1 cellular context compared by ENCODE assay signal in the genomic region with DNA sequence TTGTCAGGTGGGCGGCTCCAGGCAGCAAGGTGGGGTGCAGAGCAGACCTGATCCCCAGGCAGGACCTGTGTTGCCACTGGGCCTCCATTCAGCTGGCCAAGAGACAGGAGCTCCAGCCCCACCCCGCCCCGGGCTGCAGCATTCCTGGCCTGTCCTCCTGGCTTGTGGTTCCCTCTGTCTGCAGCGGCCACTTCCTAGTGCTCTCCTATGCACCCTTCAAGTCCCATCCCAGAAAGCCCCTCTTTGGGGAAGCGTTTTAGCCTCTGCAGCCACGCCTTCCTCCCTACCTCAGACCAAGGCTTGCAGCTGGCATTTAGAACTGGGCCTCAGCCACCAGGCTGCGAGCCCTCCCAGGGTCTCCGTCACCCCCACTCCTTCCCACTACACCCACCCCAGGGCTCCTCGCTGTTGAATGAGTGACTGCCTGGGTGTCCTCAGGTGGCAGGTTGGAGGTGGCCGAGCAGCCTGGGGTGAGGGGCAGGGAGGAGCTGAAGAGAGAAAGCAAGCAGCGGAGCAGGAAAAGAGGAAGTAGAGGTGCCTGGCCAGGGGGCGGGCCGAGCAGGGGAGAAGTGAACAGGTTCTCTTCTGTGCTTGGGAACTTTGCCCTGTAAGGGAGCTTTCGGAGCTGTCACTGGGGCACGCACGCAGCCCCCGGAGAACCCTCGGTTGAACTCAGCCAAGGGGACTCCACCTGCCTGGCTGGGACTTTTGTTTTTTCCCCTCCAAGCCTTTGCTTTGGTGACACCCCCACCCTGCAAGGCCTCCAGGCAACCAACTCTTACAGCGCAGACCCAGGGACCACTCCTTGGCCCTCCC.
A peak's percentile ranks its signal among the peaks of the same experiment; 100 is the strongest.
TF ChIP-seq lines count a peak whose summit lies in the region.

No MANE protein-coding gene starts in this region.

TF ChIP-seq in HepG2, 621 proteins besides CTCF, POLR2A, EP300 and RAD21 (continued from another document and continues in another):
- TF ChIP-seq PREB (CRISPR knock-in tag; IDR thresholded peaks at IDR 0.05) (no peak), GABPA (IDR thresholded peaks at IDR 0.05; ENCODE audit: low read depth, low read length) (no peak), GABPA (CRISPR knock-in tag; IDR thresholded peaks at IDR 0.05; ENCODE audit: low read depth) (peak; percentile 61), PHF5A (CRISPR knock-in tag; IDR thresholded peaks at IDR 0.05; ENCODE audit: low read depth, unreplicated experiment) (no peak), ZNF792 (CRISPR knock-in tag; IDR thresholded peaks at IDR 0.05) (peak; percentile 74; the same call in 1 of the 2 replicates), HDAC6 (IDR thresholded peaks at IDR 0.05; ENCODE audit: low read depth, low read length) (no peak), ZNF232 (CRISPR knock-in tag; IDR thresholded peaks at IDR 0.05; ENCODE audit: borderline replicate concordance) (peak; percentile 29; the same call in 1 of the 2 replicates), ZNF891 (CRISPR knock-in tag; IDR thresholded peaks at IDR 0.05) (no peak), E2F5 (CRISPR knock-in tag; conservative IDR thresholded peaks at IDR 0.05) (no peak), ZNF574 (CRISPR knock-in tag; IDR thresholded peaks at IDR 0.05) (0 out of 2 replicates have a peak, but pooled peaks have one; percentile 39), ZNF3 (CRISPR knock-in tag; IDR thresholded peaks at IDR 0.05) (no peak), ZNF33B (CRISPR knock-in tag; IDR thresholded peaks at IDR 0.05) (no peak), FOXM1 (CRISPR knock-in tag; IDR thresholded peaks at IDR 0.05) (no peak), HMGXB4 (CRISPR knock-in tag; IDR thresholded peaks at IDR 0.05; ENCODE audit: borderline replicate concordance in 1 of 2, low read depth in 1 of 2) (peak; percentile 19 to 32; a peak in 1 of 4 replicates), ZNF550 (CRISPR knock-in tag; IDR thresholded peaks at IDR 0.05; ENCODE audit: borderline replicate concordance) (no peak), ZNF713 (CRISPR knock-in tag; IDR thresholded peaks at IDR 0.05) (no peak), HDAC2 (CRISPR knock-in tag; IDR thresholded peaks at IDR 0.05) (peak; percentile 60), ZNF124 (CRISPR knock-in tag; IDR thresholded peaks at IDR 0.05) (peak; percentile 61; the same call in 1 of the 2 replicates), ZNF17 (CRISPR knock-in tag; IDR thresholded peaks at IDR 0.05) (no peak), PAX8 (CRISPR knock-in tag; IDR thresholded peaks at IDR 0.05; ENCODE audit: borderline replicate concordance) (no peak), KDM5B (CRISPR knock-in tag; IDR thresholded peaks at IDR 0.05; ENCODE audit: borderline replicate concordance) (peak; percentile 44; the same call in 1 of the 2 replicates), SIX4 (CRISPR knock-in tag; IDR thresholded peaks at IDR 0.05) (no peak), ZKSCAN5 (CRISPR knock-in tag; IDR thresholded peaks at IDR 0.05) (no peak), RFXANK (CRISPR knock-in tag; IDR thresholded peaks at IDR 0.05) (no peak), ZNF660 (CRISPR knock-in tag; IDR thresholded peaks at IDR 0.05; ENCODE audit: borderline replicate concordance, low read depth) (no peak), MBD4 (IDR thresholded peaks at IDR 0.05; ENCODE audit: borderline replicate concordance, low read length) (no peak), ZNF564 (CRISPR knock-in tag; IDR thresholded peaks at IDR 0.05) (no peak), RXRB (CRISPR knock-in tag; IDR thresholded peaks at IDR 0.05; ENCODE audit: borderline replicate concordance) (peak; percentile 36), SAFB2 (CRISPR knock-in tag; IDR thresholded peaks at IDR 0.05; ENCODE audit: borderline replicate concordance, low read depth) (no peak), ZNF10 (CRISPR knock-in tag; IDR thresholded peaks at IDR 0.05; ENCODE audit: borderline replicate concordance, low read depth) (no peak), ZNF253 (CRISPR knock-in tag; IDR thresholded peaks at IDR 0.05; ENCODE audit: borderline replicate concordance) (no peak), ZC3H4 (CRISPR knock-in tag; IDR thresholded peaks at IDR 0.05; ENCODE audit: borderline replicate concordance) (no peak), ARID2 (CRISPR knock-in tag; IDR thresholded peaks at IDR 0.05; ENCODE audit: borderline replicate concordance) (no peak), KLF13 (CRISPR knock-in tag; IDR thresholded peaks at IDR 0.05) (no peak), PBX2 (CRISPR knock-in tag; IDR thresholded peaks at IDR 0.05) (no peak), ZNF841 (CRISPR knock-in tag; IDR thresholded peaks at IDR 0.05; ENCODE audit: borderline replicate concordance) (no peak), ZMYM4 (CRISPR knock-in tag; IDR thresholded peaks at IDR 0.05) (peak; percentile 24; the same call in 1 of the 2 replicates), ZNF773 (CRISPR knock-in tag; IDR thresholded peaks at IDR 0.05; ENCODE audit: borderline replicate concordance) (no peak), STAG1 (CRISPR knock-in tag; IDR thresholded peaks at IDR 0.05) (no peak), ZEB1 (IDR thresholded peaks at IDR 0.05; ENCODE audit: insufficient replicate concordance, low read depth) (no peak), MBNL3 (CRISPR knock-in tag; conservative IDR thresholded peaks at IDR 0.05) (no peak), PPARG (CRISPR knock-in tag; conservative IDR thresholded peaks at IDR 0.05) (0 out of 2 replicates have a peak, but pooled peaks have one; percentile 12), U2AF1 (optimal IDR thresholded peaks at IDR 0.05; ENCODE audit: low read depth, low read length) (no peak), FOXO1 (CRISPR knock-in tag; IDR thresholded peaks at IDR 0.05) (no peak; the same call in 1 of the 2 replicates), KDM5A (IDR thresholded peaks at IDR 0.05; ENCODE audit: borderline replicate concordance, low read length) (no peak), MTF1 (CRISPR knock-in tag; IDR thresholded peaks at IDR 0.05) (no peak)
- TF ChIP-seq, protein P1, sequence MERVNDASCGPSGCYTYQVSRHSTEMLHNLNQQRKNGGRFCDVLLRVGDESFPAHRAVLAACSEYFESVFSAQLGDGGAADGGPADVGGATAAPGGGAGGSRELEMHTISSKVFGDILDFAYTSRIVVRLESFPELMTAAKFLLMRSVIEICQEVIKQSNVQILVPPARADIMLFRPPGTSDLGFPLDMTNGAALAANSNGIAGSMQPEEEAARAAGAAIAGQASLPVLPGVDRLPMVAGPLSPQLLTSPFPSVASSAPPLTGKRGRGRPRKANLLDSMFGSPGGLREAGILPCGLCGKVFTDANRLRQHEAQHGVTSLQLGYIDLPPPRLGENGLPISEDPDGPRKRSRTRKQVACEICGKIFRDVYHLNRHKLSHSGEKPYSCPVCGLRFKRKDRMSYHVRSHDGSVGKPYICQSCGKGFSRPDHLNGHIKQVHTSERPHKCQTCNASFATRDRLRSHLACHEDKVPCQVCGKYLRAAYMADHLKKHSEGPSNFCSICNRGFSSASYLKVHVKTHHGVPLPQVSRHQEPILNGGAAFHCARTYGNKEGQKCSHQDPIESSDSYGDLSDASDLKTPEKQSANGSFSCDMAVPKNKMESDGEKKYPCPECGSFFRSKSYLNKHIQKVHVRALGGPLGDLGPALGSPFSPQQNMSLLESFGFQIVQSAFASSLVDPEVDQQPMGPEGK (CRISPR knock-in tag; IDR thresholded peaks at IDR 0.05), result peak; percentile 57
- TF ChIP-seq, protein P2, sequence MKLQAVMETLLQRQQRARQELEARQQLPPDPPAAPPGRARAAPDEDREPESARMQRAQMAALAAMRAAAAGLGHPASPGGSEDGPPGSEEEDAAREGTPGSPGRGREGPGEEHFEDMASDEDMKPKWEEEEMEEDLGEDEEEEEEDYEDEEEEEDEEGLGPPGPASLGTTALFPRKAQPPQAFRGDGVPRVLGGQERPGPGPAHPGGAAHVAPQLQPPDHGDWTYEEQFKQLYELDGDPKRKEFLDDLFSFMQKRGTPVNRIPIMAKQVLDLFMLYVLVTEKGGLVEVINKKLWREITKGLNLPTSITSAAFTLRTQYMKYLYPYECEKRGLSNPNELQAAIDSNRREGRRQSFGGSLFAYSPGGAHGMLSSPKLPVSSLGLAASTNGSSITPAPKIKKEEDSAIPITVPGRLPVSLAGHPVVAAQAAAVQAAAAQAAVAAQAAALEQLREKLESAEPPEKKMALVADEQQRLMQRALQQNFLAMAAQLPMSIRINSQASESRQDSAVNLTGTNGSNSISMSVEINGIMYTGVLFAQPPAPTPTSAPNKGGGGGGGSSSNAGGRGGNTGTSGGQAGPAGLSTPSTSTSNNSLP (IDR thresholded peaks at IDR 0.05; ENCODE audit: low read depth, low read length), result no peak
- TF ChIP-seq, protein P3, sequence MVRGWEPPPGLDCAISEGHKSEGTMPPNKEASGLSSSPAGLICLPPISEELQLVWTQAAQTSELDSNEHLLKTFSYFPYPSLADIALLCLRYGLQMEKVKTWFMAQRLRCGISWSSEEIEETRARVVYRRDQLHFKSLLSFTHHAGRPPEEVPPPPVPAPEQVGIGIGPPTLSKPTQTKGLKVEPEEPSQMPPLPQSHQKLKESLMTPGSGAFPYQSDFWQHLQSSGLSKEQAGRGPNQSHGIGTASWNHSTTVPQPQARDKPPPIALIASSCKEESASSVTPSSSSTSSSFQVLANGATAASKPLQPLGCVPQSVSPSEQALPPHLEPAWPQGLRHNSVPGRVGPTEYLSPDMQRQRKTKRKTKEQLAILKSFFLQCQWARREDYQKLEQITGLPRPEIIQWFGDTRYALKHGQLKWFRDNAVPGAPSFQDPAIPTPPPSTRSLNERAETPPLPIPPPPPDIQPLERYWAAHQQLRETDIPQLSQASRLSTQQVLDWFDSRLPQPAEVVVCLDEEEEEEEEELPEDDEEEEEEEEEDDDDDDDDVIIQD (CRISPR knock-in tag; IDR thresholded peaks at IDR 0.05; ENCODE audit: low read depth), result no peak
- TF ChIP-seq, protein P4, sequence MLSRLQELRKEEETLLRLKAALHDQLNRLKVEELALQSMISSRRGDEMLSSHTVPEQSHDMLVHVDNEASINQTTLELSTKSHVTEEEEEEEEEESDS (CRISPR knock-in tag; IDR thresholded peaks at IDR 0.05; ENCODE audit: borderline replicate concordance), result no peak
